Comparison of ENCODE assay signal across 8 cellular contexts in genomic region chr17:17970699-17971430, GRCh38. TPM values are rescaled to one million over a fixed set of nuclear protein-coding genes. Genes with fewer than 3 reads are reported as not detected.
A peak's percentile ranks its signal among the peaks of the same experiment; 100 is the strongest.
DNase-seq lines count a peak whose midpoint lies in the region; ATAC-seq and TF ChIP-seq lines count a peak whose summit lies in the region.

No MANE protein-coding gene starts in this region.

- H3K4me1 Mint-ChIP-seq in T-cell, result peaks cover 48 to 62% (median 59%) of the 10 kb centered on the region in 3 donors

- H3K9me3 ChIP-seq in fibroblast of lung (ENCODE audit: control insufficient read depth, insufficient read depth, low read depth, low read length) (no peaks in the 10 kb centered on the region), sigmoid colon (no peaks in the 10 kb centered on the region)

- H3K4me3 ChIP-seq in GM08714 (ENCODE audit: low read length), result peak overlapping the region; percentile 86
- H3K4me3 ChIP-seq in fibroblast of lung (replicated peaks in 1 of 4; ENCODE audit: control extremely low read depth in 1 of 4, insufficient read depth in 1 of 4, low read depth in 3 of 4, low read length in 4 of 4), result peak overlapping the region; percentile 64 to 89 (median 86)
- H3K4me3 ChIP-seq in sigmoid colon, result peak overlapping the region; percentile 75 to 98 (median 84)

- peaks cover 6% of the 10 kb centered on the region for H3K36me3 Mint-ChIP-seq in T-cell

- DNase-seq in T-cell (no peak), fibroblast of lung (ENCODE audit: low read depth in 2 of 2) (no peak), sigmoid colon (no peak), amygdala (lab: John Stamatoyannopoulos, UW) (no peak), DMS 273 (lab: John Stamatoyannopoulos, UW; ENCODE audit: unreplicated experiment) (no peak), activated gamma-delta T cell treated with Interleukin-2 at 50 U/mL for 16 hours (no peak), SW 1271 (lab: John Stamatoyannopoulos, UW) (no peak)

- WGBS in sigmoid colon, 2 donors, result 8 to 49% methylated on average over 1 of the region's 1 CpG

- H3K27me3 Mint-ChIP-seq in T-cell, result no peaks in the 10 kb centered on the region

- CTCF ChIA-PET in T-cell (lab: Charles Lee), result interaction anchor here (0.6 to 0.7 kb wide), 3 partner anchors 11 to 289 kb away, joined by 3 to 5 read pairs (median 4); no protein-coding TSS in a partner anchor

- intact Hi-C loops in sigmoid colon (cut with DNase I), result loop anchor here (2.0 to 5.0 kb wide), 5 partner anchors 48 to 289 kb away; partner anchors contain the start of genes ATPAF2, GID4 and RAI1

- peak overlapping the region; percentile 89 for H3K9ac ChIP-seq in fibroblast of lung (ENCODE audit: insufficient read depth, low read length)

- H3K27ac Mint-ChIP-seq in T-cell, result peak overlapping the region; percentile 69 to 78

- H3K4me2 ChIP-seq in fibroblast of lung (ENCODE audit: extremely low read depth, insufficient read depth, low read length), result peak overlapping the region; percentile 97

- no peaks in the 10 kb centered on the region for H3K36me3 ChIP-seq in fibroblast of lung (ENCODE audit: control insufficient read depth, insufficient read depth, low read length)
- no peaks in the 10 kb centered on the region for H3K36me3 ChIP-seq in sigmoid colon

- POLR2A ChIA-PET in T-cell (lab: Charles Lee), result interaction anchor here (0.6 to 0.7 kb wide), 3 partner anchors 55 to 133 kb away, joined by 3 to 4 read pairs (median 4); no protein-coding TSS in a partner anchor

- no peak for ATAC-seq in T-cell (replicated peaks in 1 of 4)

- no peak for TF ChIP-seq EP300 in sigmoid colon (IDR thresholded peaks at IDR 0.05)

- no peaks in the 10 kb centered on the region for H3K9me3 Mint-ChIP-seq in T-cell

- no peaks in the 10 kb centered on the region for H3K27me3 ChIP-seq in fibroblast of lung (ENCODE audit: control insufficient read depth, insufficient read depth, low read length)
- H3K27me3 ChIP-seq in sigmoid colon, result no peaks in the 10 kb centered on the region

- H3K27ac ChIP-seq in fibroblast of lung (ENCODE audit: insufficient read depth, low read length) (peak overlapping the region; percentile 79), sigmoid colon (peak overlapping the region; percentile 89 to 95 (median 94))

- peak overlapping the region; percentile 78 to 86 (median 83) for H3K4me3 Mint-ChIP-seq in T-cell

- H3K79me2 ChIP-seq in fibroblast of lung (ENCODE audit: control insufficient read depth, insufficient read depth, low read length), result peaks cover 41% of the 10 kb centered on the region

- TF ChIP-seq POLR2A in sigmoid colon (IDR thresholded peaks at IDR 0.05), result no peak

- TF ChIP-seq CTCF in fibroblast of lung (conservative IDR thresholded peaks at IDR 0.05 in 1 of 2, IDR thresholded peaks at IDR 0.05 in 1 of 2; ENCODE audit: low read depth in 1 of 2, low read length in 2 of 2) (no peak), sigmoid colon (IDR thresholded peaks at IDR 0.05) (no peak)

- H4K20me1 ChIP-seq in fibroblast of lung (ENCODE audit: control insufficient read depth, extremely low read depth, insufficient read depth, low read length), result no peaks in the 10 kb centered on the region

- H2AFZ ChIP-seq in fibroblast of lung (ENCODE audit: low read length), result no peak overlapping the region

- H3K4me1 ChIP-seq in fibroblast of lung (ENCODE audit: control insufficient read depth, extremely low read depth, insufficient read depth, low read length) (peaks cover 4% of the 10 kb centered on the region), sigmoid colon (peaks cover 0 to 48% (median 38%) of the 10 kb centered on the region in 4 donors)

RNA-seq across cellular contexts. Expression of gene TOM1L2, which starts 1.3 kb away (rescaled TPM):
- 10 to 100 TPM; 57.5 to 71.5 (median 61.9) TPM for total RNA-seq in T-cell
- total RNA-seq in fibroblast of lung, result 15.7 and 33.9 TPM in 2 replicates
- polyA plus RNA-seq in fibroblast of lung, result 35.9 and 47.4 TPM in 2 replicates
- polyA plus RNA-seq in fibroblast of lung (2012), result 34.3 and 40.2 TPM in 2 replicates
- polyA minus RNA-seq in fibroblast of lung (ENCODE audit: low replicate concordance), result 92.9 and 100 TPM in 2 replicates
- total RNA-seq in sigmoid colon, result 100 to 1,000 TPM in 1 of 4 donors, 10 to 100 TPM in 3; 38.2 to 215 (median 66.2) TPM
- 10 to 100 TPM; 13.8 to 43.3 (median 29.6) TPM for polyA plus RNA-seq in sigmoid colon

RNA-seq across cellular contexts. Expression of gene DRC3, which starts 1.8 kb away (rescaled TPM):
- under 1 TPM in 3 of 5 donors, not detected in 2; 0.32 to 0.58 (median 0.53) TPM for total RNA-seq in T-cell
- 0.26 and 0.33 TPM in 2 replicates for total RNA-seq in fibroblast of lung
- 0.27 and 0.37 TPM in 2 replicates for polyA plus RNA-seq in fibroblast of lung
- 1.1 and 1.6 TPM in 2 replicates for polyA plus RNA-seq in fibroblast of lung (2012)
- polyA minus RNA-seq in fibroblast of lung (ENCODE audit: low replicate concordance), result not detected in 2 replicates
- total RNA-seq in sigmoid colon, result 1 to 10 TPM in 3 of 4 donors, under 1 TPM in 1; 0.36 to 6.1 (median 1.8) TPM
- under 1 TPM in 1 of 3 donors, not detected in 2; 0.83 TPM for polyA plus RNA-seq in sigmoid colon
